Comparison of ENCODE assay signal across 25 cellular contexts in genomic region chr10:44471410-44471809, GRCh38.
"Had no signal": no experiment of that assay in that cellular context is flagged by ENCODE, and none has a peak within 500 bp of the region (broad histone marks: within the 10 kb centered on the region; RNA-seq: fewer than 3 reads in every experiment).

No MANE protein-coding gene starts in this region.

- H3K4me1 ChIP-seq: esophagus squamous epithelium, lower lobe of right lung, parathyroid adenoma, right lobe of liver, spleen, testis, tibial nerve, upper lobe of right lung had no signal

- H3K9me3 ChIP-seq: esophagus squamous epithelium, heart left ventricle, left ventricle myocardium inferior, lower lobe of right lung, psoas muscle, right lobe of liver, spleen, testis, tibial nerve, upper lobe of right lung, vagina had no signal

- H3K4me1 Mint-ChIP-seq: natural killer cell; stimulated activated naive B cell treated with anti-CD40 and anti-IgM and Interleukin-4, amounts not matched to agents 10 μg/mL and 1 μg/mL and 100 μg/mL, for 72 hours; stimulated activated naive CD8-positive, alpha-beta T cell treated with anti-CD3 and anti-CD28 coated beads, Interleukin-15, amount 100 ng/mL, for 72 hours had no signal

- H3K27me3 ChIP-seq: esophagus squamous epithelium, right lobe of liver, testis, tibial nerve, upper lobe of right lung, vagina had no signal

- H3K36me3 ChIP-seq: esophagus squamous epithelium, heart left ventricle, left ventricle myocardium inferior, lower lobe of right lung, right lobe of liver, spleen, tibial nerve, upper lobe of right lung, vagina had no signal

- H3K9me3 Mint-ChIP-seq: dendritic cell treated with granulocyte-macrophage colony-stimulating factor and Interleukin-4, amounts not matched to agents 40 ng/mL and 50 ng/mL, for 4 days; mesothelial cell of epicardium; stimulated activated naive CD8-positive, alpha-beta T cell treated with anti-CD3 and anti-CD28 coated beads, Interleukin-15, amount 100 ng/mL, for 72 hours had no signal

- H3K27ac ChIP-seq: esophagus squamous epithelium, heart left ventricle, left ventricle myocardium inferior, lower lobe of right lung, parathyroid adenoma, psoas muscle, right lobe of liver, spleen, testis, tibial nerve, upper lobe of right lung, vagina had no signal

- H3K4me3 ChIP-seq: esophagus squamous epithelium, heart left ventricle, left ventricle myocardium inferior, lower lobe of right lung, psoas muscle, right lobe of liver, spleen, testis, tibial nerve, upper lobe of right lung, vagina had no signal

- H3K36me3 Mint-ChIP-seq: memory B cell; mesothelial cell of epicardium; natural killer cell; stimulated activated naive B cell treated with anti-CD40 and anti-IgM and Interleukin-4, amounts not matched to agents 10 μg/mL and 1 μg/mL and 100 μg/mL, for 72 hours had no signal

- H3K27ac Mint-ChIP-seq: dendritic cell treated with granulocyte-macrophage colony-stimulating factor and Interleukin-4, amounts not matched to agents 40 ng/mL and 50 ng/mL, for 4 days; memory B cell; mesothelial cell of epicardium; natural killer cell; stimulated activated naive B cell treated with anti-CD40 and anti-IgM and Interleukin-4, amounts not matched to agents 10 μg/mL and 1 μg/mL and 100 μg/mL, for 72 hours had no signal

- DNase-seq: esophagus squamous epithelium; heart left ventricle; hippocampal formation; left cardiac atrium; left ventricle myocardium inferior; lower lobe of right lung; natural killer cell; occipital lobe; psoas muscle; retina; right lobe of liver; spleen; stimulated activated CD4-positive, alpha-beta T cell treated with anti-CD3 and anti-CD28 coated beads, Interleukin-15, amount 100 ng/mL, for 24 hours; stimulated activated CD4-positive, alpha-beta T cell treated with anti-CD3 and anti-CD28 coated beads, Interleukin-1b, Interleukin-23, amount 100 ng/mL, for 48 hours; stimulated activated CD4-positive, alpha-beta T cell treated with anti-CD3 and anti-CD28 coated beads, Interleukin-4, amount 100 ng/mL, for 24 hours; stimulated activated naive B cell treated with anti-CD40 and anti-IgM and Interleukin-4, amounts not matched to agents 10 μg/mL and 1 μg/mL and 100 μg/mL, for 72 hours; stimulated activated naive CD8-positive, alpha-beta T cell treated with anti-CD3 and anti-CD28 coated beads, Interleukin-15, amount 100 ng/mL, for 72 hours; testis; upper lobe of right lung had no signal

- ATAC-seq: lower lobe of right lung; natural killer cell; right lobe of liver; stimulated activated naive B cell treated with anti-CD40 and anti-IgM and Interleukin-4, amounts not matched to agents 10 μg/mL and 1 μg/mL and 100 μg/mL, for 72 hours; stimulated activated naive CD8-positive, alpha-beta T cell treated with anti-CD3 and anti-CD28 coated beads, Interleukin-15, amount 100 ng/mL, for 72 hours; upper lobe of right lung had no signal

- H3K4me3 Mint-ChIP-seq: dendritic cell treated with granulocyte-macrophage colony-stimulating factor and Interleukin-4, amounts not matched to agents 40 ng/mL and 50 ng/mL, for 4 days; memory B cell; mesothelial cell of epicardium; natural killer cell; stimulated activated naive B cell treated with anti-CD40 and anti-IgM and Interleukin-4, amounts not matched to agents 10 μg/mL and 1 μg/mL and 100 μg/mL, for 72 hours; stimulated activated naive CD8-positive, alpha-beta T cell treated with anti-CD3 and anti-CD28 coated beads, Interleukin-15, amount 100 ng/mL, for 72 hours had no signal
